10 cellular contexts compared by ENCODE assay signal in genomic region chr20:47664068-47664437, GRCh38.
DNase-seq lines count a peak whose midpoint lies in the region; ATAC-seq and TF ChIP-seq lines count a peak whose summit lies in the region.
"Had no signal": no experiment of that assay in that cellular context is flagged by ENCODE, and none has a peak within 500 bp of the region (broad histone marks: within the 10 kb centered on the region; RNA-seq: fewer than 3 reads in every experiment).

No MANE protein-coding gene starts in this region.

- H3K4me3 ChIP-seq in vagina (no peak overlapping the region), lower leg skin (ENCODE audit: low read depth, poor library complexity, severe bottlenecking) (no peak overlapping the region)
- H3K4me3 ChIP-seq: hepatocyte, SJSA1 had no signal

- intact Hi-C loops in left cardiac atrium (cut with DNase I) = loop anchor here in 1 of 2 donors (5.0 kb wide), 1 partner anchor 958 kb away; no protein-coding TSS in a partner anchor
- intact Hi-C loops in Right ventricle myocardium superior (cut with DNase I) = loop anchor here (5.0 kb wide), 1 partner anchor 958 kb away; no protein-coding TSS in a partner anchor
- intact Hi-C loops in vagina (cut with DNase I) = loop anchor here (5.0 kb wide), 1 partner anchor 958 kb away; no protein-coding TSS in a partner anchor
- intact Hi-C loops in lower leg skin (cut with DNase I; ENCODE audit: low total_unique reads) = loop anchor here (5.0 kb wide), 1 partner anchor 958 kb away; no protein-coding TSS in a partner anchor

- peak; percentile 7 to 10 for ATAC-seq in left cardiac atrium
- no peak for ATAC-seq in Right ventricle myocardium superior (ENCODE audit: poor library complexity)
- peak; percentile 12 for ATAC-seq in T-helper 17 cell
- ATAC-seq in memory B cell (ENCODE audit: low read depth) = peak; percentile 7
- no peak for ATAC-seq in GM19467 (IDR thresholded peaks at IDR 0.05; ENCODE audit: unreplicated experiment)

- H3K4me1 Mint-ChIP-seq in T-helper 17 cell (peaks cover 12% of the 10 kb centered on the region), memory B cell (peaks cover 20% of the 10 kb centered on the region)

- no peak for DNase-seq in left cardiac atrium
- DNase-seq in Right ventricle myocardium superior = no peak
- no peak for DNase-seq in T-helper 17 cell
- no peak for DNase-seq in memory B cell (ENCODE audit: low spot score in 2 of 2)
- DNase-seq in vagina (ENCODE audit: extremely low spot score in 2 of 2) = no peak
- DNase-seq in lower leg skin (ENCODE audit: low spot score in 2 of 2) = no peak
- DNase-seq in NCI-H187 treated with DMSO at 0.1 percent for 48 hours (lab: John Stamatoyannopoulos, UW) = no peak

- H3K27me3 Mint-ChIP-seq in T-helper 17 cell (peaks cover 3% of the 10 kb centered on the region), memory B cell (no peaks in the 10 kb centered on the region)

- TF ChIP-seq POLR2A in vagina (IDR thresholded peaks at IDR 0.05) (no peak), lower leg skin (IDR thresholded peaks at IDR 0.05) (no peak)

- no peaks in the 10 kb centered on the region for H3K36me3 Mint-ChIP-seq in T-helper 17 cell (ENCODE audit: low read depth)
- peaks cover 5% of the 10 kb centered on the region for H3K36me3 Mint-ChIP-seq in memory B cell

- peak overlapping the region; percentile 42 for H3K27ac ChIP-seq in vagina
- H3K27ac ChIP-seq: hepatocyte, SJSA1 had no signal

- TF ChIP-seq CTCF in vagina (IDR thresholded peaks at IDR 0.05) (no peak), lower leg skin (IDR thresholded peaks at IDR 0.05) (no peak)

- WGBS in lower leg skin, 2 donors = 61 to 70% methylated on average over 2 of the region's 2 CpGs

- H3K4me3 Mint-ChIP-seq in T-helper 17 cell (no peak overlapping the region), memory B cell (no peak overlapping the region)

- H3K27ac Mint-ChIP-seq in T-helper 17 cell (no peak overlapping the region), memory B cell (peak overlapping the region; percentile 43)

- H3K4me1 ChIP-seq in vagina = peaks cover 11% of the 10 kb centered on the region
- H3K4me1 ChIP-seq: SJSA1 had no signal

- H3K9me3 ChIP-seq in T-helper 17 cell (ENCODE audit: control insufficient read depth, low read length, poor library complexity, severe bottlenecking) = no peaks in the 10 kb centered on the region
- H3K9me3 ChIP-seq in vagina = no peaks in the 10 kb centered on the region
- H3K9me3 ChIP-seq: SJSA1 had no signal

- H3K27me3 ChIP-seq in vagina = no peaks in the 10 kb centered on the region
- H3K27me3 ChIP-seq: hepatocyte, SJSA1 had no signal

- peaks cover 0 to 54% of the 10 kb centered on the region in 2 donors for H3K36me3 ChIP-seq in vagina
- H3K36me3 ChIP-seq: SJSA1 had no signal

- H3K9me3 Mint-ChIP-seq in memory B cell = no peaks in the 10 kb centered on the region

Comparison
In these comparisons a context has a peak if more than half of its experiments do, and no peak if none do; other contexts are left out.
1. ATAC-seq: peak in left cardiac atrium (2 of 2), T-helper 17 cell (single experiment) and memory B cell (single experiment); none in Right ventricle myocardium superior (single experiment) and GM19467 (single experiment).